1 cellular context compared by ENCODE assay signal in the genomic region with DNA sequence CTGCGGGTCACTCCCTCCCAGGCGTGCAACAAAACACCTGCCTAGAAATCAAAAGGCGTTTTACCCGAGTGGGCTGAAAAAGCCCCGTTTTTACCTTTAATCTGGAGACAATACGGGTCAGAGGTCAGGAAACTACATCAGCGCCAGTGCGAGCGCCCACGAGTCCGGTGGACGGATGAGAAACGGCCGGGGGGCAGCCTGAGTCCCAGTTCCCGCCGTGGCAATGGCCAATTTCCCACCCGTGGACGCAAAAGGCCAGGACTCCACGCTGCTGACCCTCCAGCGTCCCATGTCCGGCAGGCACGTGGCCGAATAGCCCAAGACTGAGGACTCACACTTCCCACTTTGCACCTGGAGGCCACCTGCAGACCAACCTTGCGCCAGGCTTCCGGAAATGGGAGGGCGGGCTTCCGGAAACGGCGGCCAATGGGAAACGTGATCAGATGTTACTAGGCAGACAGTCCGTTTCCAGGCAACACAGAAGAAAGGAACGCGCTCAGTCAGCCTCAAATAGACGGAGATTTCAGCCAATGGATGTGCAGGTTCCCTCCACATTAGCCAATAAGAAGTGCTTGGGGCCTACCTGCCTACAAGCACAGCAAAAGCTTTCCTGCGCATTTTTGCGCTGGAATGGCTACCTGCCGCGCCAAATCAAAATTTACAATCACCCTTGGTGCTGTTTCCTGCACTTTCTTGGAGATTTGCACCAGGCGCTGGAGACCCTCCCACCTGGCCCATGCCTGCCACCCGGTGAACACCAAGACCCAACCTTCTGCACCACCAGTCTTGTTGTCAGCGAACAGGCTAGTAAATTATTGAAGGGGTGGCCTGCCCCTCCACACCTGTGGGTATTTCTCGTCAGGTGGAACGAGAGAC.
TF ChIP-seq lines count a peak whose summit lies in the region.

No MANE protein-coding gene starts in this region.

TF ChIP-seq in H1, 55 proteins besides CTCF, POLR2A, EP300 and RAD21 (continued from another document):
- TF ChIP-seq RBBP5 (IDR thresholded peaks at IDR 0.05; ENCODE audit: borderline replicate concordance, low read depth, low read length): peak; percentile 47; the same call in 1 of the 2 replicates
- peak; percentile 97 for TF ChIP-seq RFX5 (IDR thresholded peaks at IDR 0.05; ENCODE audit: borderline replicate concordance, low read depth, low read length)
- TF ChIP-seq CBX5 (IDR thresholded peaks at IDR 0.05; ENCODE audit: low read depth, low read length): no peak
- TF ChIP-seq TAF1 (IDR thresholded peaks at IDR 0.05; ENCODE audit: low read depth, low read length): peak; percentile 91
- TF ChIP-seq CEBPB (IDR thresholded peaks at IDR 0.05; ENCODE audit: low read depth, low read length): no peak
- TF ChIP-seq FOSL1 (IDR thresholded peaks at IDR 0.05; ENCODE audit: insufficient read depth, low read depth, low read length): no peak
- TF ChIP-seq JUND (IDR thresholded peaks at IDR 0.05; ENCODE audit: low read length): no peak
- peak; percentile 72 for TF ChIP-seq PHF8 (conservative IDR thresholded peaks at IDR 0.05; ENCODE audit: low read depth, low read length)
- TF ChIP-seq, protein P1, sequence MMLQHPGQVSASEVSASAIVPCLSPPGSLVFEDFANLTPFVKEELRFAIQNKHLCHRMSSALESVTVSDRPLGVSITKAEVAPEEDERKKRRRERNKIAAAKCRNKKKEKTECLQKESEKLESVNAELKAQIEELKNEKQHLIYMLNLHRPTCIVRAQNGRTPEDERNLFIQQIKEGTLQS (IDR thresholded peaks at IDR 0.05; ENCODE audit: insufficient read depth, low read depth, low read length): no peak
- peak; percentile 16 to 71; a peak in 2 of 4 replicates for TF ChIP-seq SIN3A (conservative IDR thresholded peaks at IDR 0.05 in 1 of 2, IDR thresholded peaks at IDR 0.05 in 1 of 2; ENCODE audit: low read depth in 1 of 2, low read length in 2 of 2)
- TF ChIP-seq, protein P2, sequence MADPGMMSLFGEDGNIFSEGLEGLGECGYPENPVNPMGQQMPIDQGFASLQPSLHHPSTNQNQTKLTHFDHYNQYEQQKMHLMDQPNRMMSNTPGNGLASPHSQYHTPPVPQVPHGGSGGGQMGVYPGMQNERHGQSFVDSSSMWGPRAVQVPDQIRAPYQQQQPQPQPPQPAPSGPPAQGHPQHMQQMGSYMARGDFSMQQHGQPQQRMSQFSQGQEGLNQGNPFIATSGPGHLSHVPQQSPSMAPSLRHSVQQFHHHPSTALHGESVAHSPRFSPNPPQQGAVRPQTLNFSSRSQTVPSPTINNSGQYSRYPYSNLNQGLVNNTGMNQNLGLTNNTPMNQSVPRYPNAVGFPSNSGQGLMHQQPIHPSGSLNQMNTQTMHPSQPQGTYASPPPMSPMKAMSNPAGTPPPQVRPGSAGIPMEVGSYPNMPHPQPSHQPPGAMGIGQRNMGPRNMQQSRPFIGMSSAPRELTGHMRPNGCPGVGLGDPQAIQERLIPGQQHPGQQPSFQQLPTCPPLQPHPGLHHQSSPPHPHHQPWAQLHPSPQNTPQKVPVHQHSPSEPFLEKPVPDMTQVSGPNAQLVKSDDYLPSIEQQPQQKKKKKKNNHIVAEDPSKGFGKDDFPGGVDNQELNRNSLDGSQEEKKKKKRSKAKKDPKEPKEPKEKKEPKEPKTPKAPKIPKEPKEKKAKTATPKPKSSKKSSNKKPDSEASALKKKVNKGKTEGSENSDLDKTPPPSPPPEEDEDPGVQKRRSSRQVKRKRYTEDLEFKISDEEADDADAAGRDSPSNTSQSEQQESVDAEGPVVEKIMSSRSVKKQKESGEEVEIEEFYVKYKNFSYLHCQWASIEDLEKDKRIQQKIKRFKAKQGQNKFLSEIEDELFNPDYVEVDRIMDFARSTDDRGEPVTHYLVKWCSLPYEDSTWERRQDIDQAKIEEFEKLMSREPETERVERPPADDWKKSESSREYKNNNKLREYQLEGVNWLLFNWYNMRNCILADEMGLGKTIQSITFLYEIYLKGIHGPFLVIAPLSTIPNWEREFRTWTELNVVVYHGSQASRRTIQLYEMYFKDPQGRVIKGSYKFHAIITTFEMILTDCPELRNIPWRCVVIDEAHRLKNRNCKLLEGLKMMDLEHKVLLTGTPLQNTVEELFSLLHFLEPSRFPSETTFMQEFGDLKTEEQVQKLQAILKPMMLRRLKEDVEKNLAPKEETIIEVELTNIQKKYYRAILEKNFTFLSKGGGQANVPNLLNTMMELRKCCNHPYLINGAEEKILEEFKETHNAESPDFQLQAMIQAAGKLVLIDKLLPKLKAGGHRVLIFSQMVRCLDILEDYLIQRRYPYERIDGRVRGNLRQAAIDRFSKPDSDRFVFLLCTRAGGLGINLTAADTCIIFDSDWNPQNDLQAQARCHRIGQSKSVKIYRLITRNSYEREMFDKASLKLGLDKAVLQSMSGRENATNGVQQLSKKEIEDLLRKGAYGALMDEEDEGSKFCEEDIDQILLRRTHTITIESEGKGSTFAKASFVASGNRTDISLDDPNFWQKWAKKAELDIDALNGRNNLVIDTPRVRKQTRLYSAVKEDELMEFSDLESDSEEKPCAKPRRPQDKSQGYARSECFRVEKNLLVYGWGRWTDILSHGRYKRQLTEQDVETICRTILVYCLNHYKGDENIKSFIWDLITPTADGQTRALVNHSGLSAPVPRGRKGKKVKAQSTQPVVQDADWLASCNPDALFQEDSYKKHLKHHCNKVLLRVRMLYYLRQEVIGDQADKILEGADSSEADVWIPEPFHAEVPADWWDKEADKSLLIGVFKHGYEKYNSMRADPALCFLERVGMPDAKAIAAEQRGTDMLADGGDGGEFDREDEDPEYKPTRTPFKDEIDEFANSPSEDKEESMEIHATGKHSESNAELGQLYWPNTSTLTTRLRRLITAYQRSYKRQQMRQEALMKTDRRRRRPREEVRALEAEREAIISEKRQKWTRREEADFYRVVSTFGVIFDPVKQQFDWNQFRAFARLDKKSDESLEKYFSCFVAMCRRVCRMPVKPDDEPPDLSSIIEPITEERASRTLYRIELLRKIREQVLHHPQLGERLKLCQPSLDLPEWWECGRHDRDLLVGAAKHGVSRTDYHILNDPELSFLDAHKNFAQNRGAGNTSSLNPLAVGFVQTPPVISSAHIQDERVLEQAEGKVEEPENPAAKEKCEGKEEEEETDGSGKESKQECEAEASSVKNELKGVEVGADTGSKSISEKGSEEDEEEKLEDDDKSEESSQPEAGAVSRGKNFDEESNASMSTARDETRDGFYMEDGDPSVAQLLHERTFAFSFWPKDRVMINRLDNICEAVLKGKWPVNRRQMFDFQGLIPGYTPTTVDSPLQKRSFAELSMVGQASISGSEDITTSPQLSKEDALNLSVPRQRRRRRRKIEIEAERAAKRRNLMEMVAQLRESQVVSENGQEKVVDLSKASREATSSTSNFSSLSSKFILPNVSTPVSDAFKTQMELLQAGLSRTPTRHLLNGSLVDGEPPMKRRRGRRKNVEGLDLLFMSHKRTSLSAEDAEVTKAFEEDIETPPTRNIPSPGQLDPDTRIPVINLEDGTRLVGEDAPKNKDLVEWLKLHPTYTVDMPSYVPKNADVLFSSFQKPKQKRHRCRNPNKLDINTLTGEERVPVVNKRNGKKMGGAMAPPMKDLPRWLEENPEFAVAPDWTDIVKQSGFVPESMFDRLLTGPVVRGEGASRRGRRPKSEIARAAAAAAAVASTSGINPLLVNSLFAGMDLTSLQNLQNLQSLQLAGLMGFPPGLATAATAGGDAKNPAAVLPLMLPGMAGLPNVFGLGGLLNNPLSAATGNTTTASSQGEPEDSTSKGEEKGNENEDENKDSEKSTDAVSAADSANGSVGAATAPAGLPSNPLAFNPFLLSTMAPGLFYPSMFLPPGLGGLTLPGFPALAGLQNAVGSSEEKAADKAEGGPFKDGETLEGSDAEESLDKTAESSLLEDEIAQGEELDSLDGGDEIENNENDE (IDR thresholded peaks at IDR 0.05; ENCODE audit: insufficient replicate concordance, low read length): no peak
- TF ChIP-seq BACH1 (IDR thresholded peaks at IDR 0.05; ENCODE audit: low read length): no peak
- TF ChIP-seq CTBP2 (IDR thresholded peaks at IDR 0.05; ENCODE audit: borderline replicate concordance, insufficient read depth, insufficient read length, low read length): no peak
- peak; percentile 92 for TF ChIP-seq GABPA (IDR thresholded peaks at IDR 0.05; ENCODE audit: borderline replicate concordance, insufficient read depth, low read length)
- TF ChIP-seq HDAC6 (IDR thresholded peaks at IDR 0.05; ENCODE audit: low read depth, low read length): no peak
- TF ChIP-seq POU5F1 (IDR thresholded peaks at IDR 0.05; ENCODE audit: low read depth, low read length): no peak
- no peak for TF ChIP-seq ZNF274 (IDR thresholded peaks at IDR 0.05; ENCODE audit: borderline replicate concordance, extremely low read depth, low read length)
- TF ChIP-seq KDM1A (IDR thresholded peaks at IDR 0.05; ENCODE audit: borderline replicate concordance, low read length): no peak
- 0 out of 2 replicates have a peak, but pooled peaks have one; percentile 15 for TF ChIP-seq SP4 (IDR thresholded peaks at IDR 0.05; ENCODE audit: low read length)
- TF ChIP-seq SIX5 (IDR thresholded peaks at IDR 0.05; ENCODE audit: low read depth, low read length): no peak
- peak; percentile 65 for TF ChIP-seq SP2 (IDR thresholded peaks at IDR 0.05; ENCODE audit: low read length)
- TF ChIP-seq CREB1 (IDR thresholded peaks at IDR 0.05): peak; percentile 55; the same call in 1 of the 2 replicates
- peak; percentile 75; the same call in 1 of the 2 replicates for TF ChIP-seq GTF2F1 (IDR thresholded peaks at IDR 0.05; ENCODE audit: borderline replicate concordance, low read depth, low read length)
- no peak for TF ChIP-seq CHD1 (IDR thresholded peaks at IDR 0.05; ENCODE audit: low read depth, low read length)
- TF ChIP-seq TAF7 (optimal IDR thresholded peaks at IDR 0.05; ENCODE audit: borderline replicate concordance, low read depth, low read length): no peak
- TF ChIP-seq, protein P3, sequence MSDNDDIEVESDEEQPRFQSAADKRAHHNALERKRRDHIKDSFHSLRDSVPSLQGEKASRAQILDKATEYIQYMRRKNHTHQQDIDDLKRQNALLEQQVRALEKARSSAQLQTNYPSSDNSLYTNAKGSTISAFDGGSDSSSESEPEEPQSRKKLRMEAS (IDR thresholded peaks at IDR 0.05): peak; percentile 99
- TF ChIP-seq TBP (IDR thresholded peaks at IDR 0.05; ENCODE audit: low read depth, low read length): peak; percentile 85
- TF ChIP-seq RXRA (IDR thresholded peaks at IDR 0.05; ENCODE audit: insufficient read depth, low read depth, low read length): no peak
- no peak for TF ChIP-seq KDM5A (IDR thresholded peaks at IDR 0.05; ENCODE audit: low read length)
- TF ChIP-seq BCL11A (IDR thresholded peaks at IDR 0.05; ENCODE audit: low read depth in 2 of 2, low read length in 2 of 2): no peak
- 0 out of 4 replicates have a peak, but pooled peaks of 1 of the 2 experiments have one; percentile 69 for TF ChIP-seq HDAC2 (IDR thresholded peaks at IDR 0.05; ENCODE audit: borderline replicate concordance in 1 of 2, low read depth in 2 of 2, low read length in 2 of 2)
- TF ChIP-seq SIRT6 (IDR thresholded peaks at IDR 0.05; ENCODE audit: low read length): no peak
- TF ChIP-seq TCF12 (IDR thresholded peaks at IDR 0.05; ENCODE audit: low read depth, low read length): peak; percentile 73; the same call in 1 of the 2 replicates
- TF ChIP-seq SAP30 (IDR thresholded peaks at IDR 0.05; ENCODE audit: insufficient read depth, insufficient replicate concordance, low read length): peak; percentile 88
- no peak for TF ChIP-seq NRF1 (IDR thresholded peaks at IDR 0.05; ENCODE audit: low read depth, low read length)
- no peak for TF ChIP-seq SUZ12 (IDR thresholded peaks at IDR 0.05; ENCODE audit: low read length)
- TF ChIP-seq NANOG (IDR thresholded peaks at IDR 0.05; ENCODE audit: insufficient read depth, low read depth, low read length, poor library complexity, severe bottlenecking): no peak
- peak; percentile 88 for TF ChIP-seq CHD2 (IDR thresholded peaks at IDR 0.05; ENCODE audit: low read length)
- peak; percentile 45 for TF ChIP-seq KDM4A (IDR thresholded peaks at IDR 0.05; ENCODE audit: low read depth, low read length, severe bottlenecking)
- peak; percentile 30 for TF ChIP-seq ASH2L (IDR thresholded peaks at IDR 0.05; ENCODE audit: low read length)
- TF ChIP-seq EZH2 (IDR thresholded peaks at IDR 0.05; ENCODE audit: low read depth, low read length, severe bottlenecking): no peak
- TF ChIP-seq, protein P4, sequence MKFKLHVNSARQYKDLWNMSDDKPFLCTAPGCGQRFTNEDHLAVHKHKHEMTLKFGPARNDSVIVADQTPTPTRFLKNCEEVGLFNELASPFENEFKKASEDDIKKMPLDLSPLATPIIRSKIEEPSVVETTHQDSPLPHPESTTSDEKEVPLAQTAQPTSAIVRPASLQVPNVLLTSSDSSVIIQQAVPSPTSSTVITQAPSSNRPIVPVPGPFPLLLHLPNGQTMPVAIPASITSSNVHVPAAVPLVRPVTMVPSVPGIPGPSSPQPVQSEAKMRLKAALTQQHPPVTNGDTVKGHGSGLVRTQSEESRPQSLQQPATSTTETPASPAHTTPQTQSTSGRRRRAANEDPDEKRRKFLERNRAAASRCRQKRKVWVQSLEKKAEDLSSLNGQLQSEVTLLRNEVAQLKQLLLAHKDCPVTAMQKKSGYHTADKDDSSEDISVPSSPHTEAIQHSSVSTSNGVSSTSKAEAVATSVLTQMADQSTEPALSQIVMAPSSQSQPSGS (IDR thresholded peaks at IDR 0.05; ENCODE audit: low read length): no peak
- no peak for TF ChIP-seq JUN (IDR thresholded peaks at IDR 0.05; ENCODE audit: low read depth, low read length)
- no peak for TF ChIP-seq CBX8 (IDR thresholded peaks at IDR 0.05; ENCODE audit: borderline replicate concordance, low read depth, low read length)
- TF ChIP-seq TEAD4 (IDR thresholded peaks at IDR 0.05; ENCODE audit: low read depth, low read length): no peak; the same call in 1 of the 2 replicates
- TF ChIP-seq SP1 (IDR thresholded peaks at IDR 0.05; ENCODE audit: low read depth, low read length): peak; percentile 98
- no peak for TF ChIP-seq YY1 (IDR thresholded peaks at IDR 0.05; ENCODE audit: low read depth, low read length)
- no peak for TF ChIP-seq SRF (IDR thresholded peaks at IDR 0.05; ENCODE audit: low read depth, low read length)
- TF ChIP-seq EGR1 (IDR thresholded peaks at IDR 0.05; ENCODE audit: borderline replicate concordance, low read depth, low read length): no peak
- TF ChIP-seq, protein P5, sequence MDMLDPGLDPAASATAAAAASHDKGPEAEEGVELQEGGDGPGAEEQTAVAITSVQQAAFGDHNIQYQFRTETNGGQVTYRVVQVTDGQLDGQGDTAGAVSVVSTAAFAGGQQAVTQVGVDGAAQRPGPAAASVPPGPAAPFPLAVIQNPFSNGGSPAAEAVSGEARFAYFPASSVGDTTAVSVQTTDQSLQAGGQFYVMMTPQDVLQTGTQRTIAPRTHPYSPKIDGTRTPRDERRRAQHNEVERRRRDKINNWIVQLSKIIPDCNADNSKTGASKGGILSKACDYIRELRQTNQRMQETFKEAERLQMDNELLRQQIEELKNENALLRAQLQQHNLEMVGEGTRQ (IDR thresholded peaks at IDR 0.05; ENCODE audit: low read length): no peak; the same call in 1 of the 2 replicates
- TF ChIP-seq POLR2AphosphoS5 (IDR thresholded peaks at IDR 0.05; ENCODE audit: low read depth, low read length): peak; percentile 99
- no peak for TF ChIP-seq RNF2 (IDR thresholded peaks at IDR 0.05; ENCODE audit: borderline replicate concordance, low read depth, low read length, missing control alignments, poor library complexity, severe bottlenecking)
- no peak for TF ChIP-seq BRCA1 (IDR thresholded peaks at IDR 0.05; ENCODE audit: low read depth, low read length)
- TF ChIP-seq MAFK (IDR thresholded peaks at IDR 0.05; ENCODE audit: low read depth, low read length): no peak
